ENCODE assay signal across 11 cellular contexts in genomic region chr17:32484041-32484461, GRCh38. TPM values are rescaled to one million over a fixed set of nuclear protein-coding genes. Genes with fewer than 3 reads are reported as not detected.
DNase-seq lines count a peak whose midpoint lies in the region; ATAC-seq, FAIRE-seq and TF ChIP-seq lines count a peak whose summit lies in the region.
"Had no signal": no experiment of that assay in that cellular context is flagged by ENCODE, and none has a peak within 500 bp of the region (broad histone marks: within the 10 kb centered on the region; RNA-seq: fewer than 3 reads in every experiment).

No MANE protein-coding gene starts in this region.

- CTCF ChIA-PET in RWPE1 (lab: Yijun Ruan, JAX), result interaction anchor here (0.6 to 1.5 kb wide), 4 partner anchors 22 to 279 kb away, joined by 3 to 8 read pairs (median 6); no protein-coding TSS in a partner anchor

- ATAC-seq in GM18498 (IDR thresholded peaks at IDR 0.05; ENCODE audit: unreplicated experiment) (no peak), HG03175 (IDR thresholded peaks at IDR 0.05; ENCODE audit: unreplicated experiment) (no peak)

- peaks cover 17 to 53% (median 19%) of the 10 kb centered on the region in 3 donors for H3K36me3 ChIP-seq in esophagus squamous epithelium
- peaks cover 13 to 31% (median 20%) of the 10 kb centered on the region in 4 donors for H3K36me3 ChIP-seq in sigmoid colon

- H3K27ac ChIP-seq in RWPE1 (peak overlapping the region; percentile 62), esophagus squamous epithelium (peak overlapping the region; percentile 46 to 66 (median 56)), sigmoid colon (peak overlapping the region; percentile 39 to 68 (median 52))

- 80 to 81% methylated on average over 4 of the region's 4 CpGs for WGBS in esophagus squamous epithelium, 2 donors
- WGBS in sigmoid colon, 2 donors, result 89 to 91% methylated on average over 4 of the region's 4 CpGs
- 66 to 77% methylated on average over 4 of the region's 4 CpGs for WGBS in lower leg skin, 2 donors

- H3K4me3 ChIP-seq in esophagus squamous epithelium (no peak overlapping the region), sigmoid colon (no peak overlapping the region), lower leg skin (ENCODE audit: low read depth, poor library complexity, severe bottlenecking) (no peak overlapping the region)

- TF ChIP-seq CTCF in RWPE1 (conservative IDR thresholded peaks at IDR 0.05; ENCODE audit: low read depth) (no peak), esophagus squamous epithelium (IDR thresholded peaks at IDR 0.05) (no peak), sigmoid colon (IDR thresholded peaks at IDR 0.05) (no peak), lower leg skin (IDR thresholded peaks at IDR 0.05) (no peak)

- FAIRE-seq in GM12891 (lab: Jason Lieb, UNC), result no peak
- FAIRE-seq: colon had no signal

- H3K9me3 ChIP-seq in esophagus squamous epithelium (no peaks in the 10 kb centered on the region), sigmoid colon (no peaks in the 10 kb centered on the region)

- no peak for DNase-seq in GM12891 (ENCODE audit: insufficient read length, low spot score)
- DNase-seq in RWPE1 (ENCODE audit: low spot score), result no peak
- DNase-seq in esophagus squamous epithelium (lab: John Stamatoyannopoulos, UW), result no peak
- DNase-seq in sigmoid colon, result no peak
- DNase-seq in lower leg skin (ENCODE audit: low spot score in 2 of 2), result no peak
- DNase-seq: activated CD8-positive, alpha-beta memory T cell treated with anti-CD3 and anti-CD28 coated beads for 24 hours; GF-D8; SIG-M5 had no signal

- no peak for TF ChIP-seq POLR2A in GM12891 (IDR thresholded peaks at IDR 0.05; ENCODE audit: low read depth, low read length)
- TF ChIP-seq POLR2A in esophagus squamous epithelium (IDR thresholded peaks at IDR 0.05), result no peak
- no peak for TF ChIP-seq POLR2A in sigmoid colon (IDR thresholded peaks at IDR 0.05)
- TF ChIP-seq POLR2A in lower leg skin (IDR thresholded peaks at IDR 0.05), result no peak

- intact Hi-C loops in esophagus squamous epithelium (cut with DNase I) (loop anchor here (10.0 kb wide), 2 partner anchors 131 to 271 kb away; no protein-coding TSS in a partner anchor), sigmoid colon (cut with DNase I) (loop anchor here (10.0 kb wide), 1 partner anchor 391 kb away; the partner anchor contains the start of gene MYO1D), lower leg skin (cut with DNase I; ENCODE audit: low total_unique reads) (no loop called here)

- POLR2A ChIA-PET in RWPE1 (lab: Yijun Ruan, JAX; ENCODE audit: low non-redundant PET), result interaction anchor here (0.5 kb wide), 1 partner anchor 87 kb away, joined by 6 read pairs; no protein-coding TSS in a partner anchor

- no peak for TF ChIP-seq EP300 in sigmoid colon (IDR thresholded peaks at IDR 0.05)

- H3K4me1 ChIP-seq in esophagus squamous epithelium, result peaks cover 18 to 55% (median 18%) of the 10 kb centered on the region in 3 donors
- peaks cover 0 to 28% (median 25%) of the 10 kb centered on the region in 4 donors for H3K4me1 ChIP-seq in sigmoid colon

- H3K27me3 ChIP-seq in esophagus squamous epithelium, result no peaks in the 10 kb centered on the region
- no peaks in the 10 kb centered on the region for H3K27me3 ChIP-seq in sigmoid colon

TF ChIP-seq in GM12891, 5 proteins besides CTCF, POLR2A, EP300 and RAD21:
- TF ChIP-seq POLR2AphosphoS5 (IDR thresholded peaks at IDR 0.05; ENCODE audit: low read depth, low read length) (peak; percentile 36; the same call in 1 of the 2 replicates), TAF1 (IDR thresholded peaks at IDR 0.05; ENCODE audit: low read depth, low read length) (no peak), POU2F2 (IDR thresholded peaks at IDR 0.05; ENCODE audit: low read depth, low read length) (no peak)

RNA-seq across cellular contexts. Expression of gene CDK5R1, which starts 2.7 kb away (rescaled TPM):
- 20.3 TPM for polyA plus RNA-seq in GM12891 (2012; ENCODE audit: low read depth, missing spikeins)
- total RNA-seq in esophagus squamous epithelium (10 to 100 TPM in 2 of 4 donors, 1 to 10 TPM in 2; 5.7 to 12.1 (median 10.7) TPM), sigmoid colon (1 to 10 TPM in 3 of 4 donors, under 1 TPM in 1; 0.81 to 1.2 (median 1.1) TPM), lower leg skin (1 to 10 TPM; 3.3 to 5.8 (median 5.0) TPM)
- 1 to 10 TPM in 1 of 3 donors, under 1 TPM in 2; under 0.01 to 3.8 (median 0.46) TPM for polyA plus RNA-seq in sigmoid colon

RNA-seq across cellular contexts. Expression of gene PSMD11, which starts 39.7 kb away (rescaled TPM):
- 71.8 TPM for polyA plus RNA-seq in GM12891 (2012; ENCODE audit: low read depth, missing spikeins)
- total RNA-seq in esophagus squamous epithelium, result 100 to 1,000 TPM in 1 of 4 donors, 10 to 100 TPM in 3; 53.5 to 148 (median 70.3) TPM
- 10 to 100 TPM; 42.4 to 59.8 (median 43.2) TPM for total RNA-seq in sigmoid colon
- polyA plus RNA-seq in sigmoid colon, result 10 to 100 TPM; 42.0 to 71.7 (median 52.2) TPM
- total RNA-seq in lower leg skin, result 10 to 100 TPM; 44.2 to 77.0 (median 54.2) TPM
